In genomic region chr10:102421645-102422585, GRCh38 we compare ENCODE assay signal across 8 cellular contexts. TPM values are rescaled to one million over a fixed set of nuclear protein-coding genes. Genes with fewer than 3 reads are reported as not detected.
DNase-seq lines count a peak whose midpoint lies in the region; ATAC-seq and TF ChIP-seq lines count a peak whose summit lies in the region.

No MANE protein-coding gene starts in this region.

- peaks cover 7% of the 10 kb centered on the region for H3K36me3 ChIP-seq in brain microvascular endothelial cell (replicated peaks)

- H3K4me3 ChIP-seq in brain microvascular endothelial cell (ENCODE audit: low read depth, low read length) = peak overlapping the region; percentile 87

- H3K27me3 ChIP-seq in brain microvascular endothelial cell (replicated peaks) = peaks cover 7% of the 10 kb centered on the region

- DNase-seq in LoVo (ENCODE audit: low spot score) = peak; percentile 44
- DNase-seq in brain microvascular endothelial cell = no peak
- DNase-seq in left kidney (ENCODE audit: low read depth, low spot score) = peak; percentile 43
- no peak for DNase-seq in middle frontal gyrus (ENCODE audit: extremely low spot score, low spot score)

- TF ChIP-seq CTCF in 22Rv1 (IDR thresholded peaks at IDR 0.05) (no peak), brain microvascular endothelial cell (IDR thresholded peaks at IDR 0.05; ENCODE audit: low read depth, low read length, missing control alignments) (no peak)

- peak; percentile 2 for ATAC-seq in GM18907 (IDR thresholded peaks at IDR 0.05; ENCODE audit: unreplicated experiment)
- no peak for ATAC-seq in GM19463 (IDR thresholded peaks at IDR 0.05; ENCODE audit: unreplicated experiment)

- peak overlapping the region; percentile 97 for H3K27ac ChIP-seq in 22Rv1
- no peak overlapping the region for H3K27ac ChIP-seq in brain microvascular endothelial cell
- peak overlapping the region; percentile 50 for H3K27ac ChIP-seq in temporal lobe (ENCODE audit: low read depth, low read length)

- in situ Hi-C loops in brain microvascular endothelial cell (cut with HindIII; ENCODE audit: low pct_ligation_motif_present, low sequenced_read_pairs) = no loop called here

RNA-seq across cellular contexts. Expression of gene FBXL15, which starts 1.3 kb away (rescaled TPM):
- 13.8 TPM for total RNA-seq in temporal lobe

RNA-seq across cellular contexts. Expression of gene PSD, which starts 3.3 kb away (rescaled TPM):
- total RNA-seq in temporal lobe = 99.6 TPM

RNA-seq across cellular contexts. Expression of gene CUEDC2, which starts 10.5 kb away (rescaled TPM):
- 50.9 TPM for total RNA-seq in temporal lobe

RNA-seq across cellular contexts. Expression of gene NFKB2, which starts 26.4 kb away (rescaled TPM):
- total RNA-seq in temporal lobe = 1.5 TPM

RNA-seq across cellular contexts. Expression of gene C10orf95, which starts 29.4 kb away (rescaled TPM):
- total RNA-seq in temporal lobe = under 0.01 TPM

Comparison
In these comparisons a context has a peak if more than half of its experiments do, and no peak if none do; other contexts are left out.
1. DNase-seq: peak in LoVo (single experiment) and left kidney (single experiment); none in brain microvascular endothelial cell (single experiment) and middle frontal gyrus (single experiment).